In the genomic region with DNA sequence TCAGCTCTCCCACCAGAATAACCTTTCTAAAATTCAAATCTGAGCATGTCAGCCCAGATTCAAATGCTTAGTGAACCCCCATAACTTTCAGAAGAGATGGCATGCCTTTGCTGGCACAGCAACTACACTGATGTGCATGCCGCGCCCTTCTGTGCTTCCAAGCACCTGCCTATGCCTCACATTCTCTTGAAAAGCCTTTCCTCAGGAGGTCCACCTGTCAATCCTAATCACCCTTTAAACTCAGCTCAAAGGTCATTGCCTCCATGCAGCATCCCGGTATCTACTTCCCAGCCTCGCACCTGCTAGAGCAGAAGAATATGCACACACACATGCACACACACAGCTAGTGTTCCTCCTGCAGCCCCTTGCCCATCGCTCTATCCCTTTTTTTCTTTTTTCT, we compare ENCODE assay signal across 18 cellular contexts. TPM values are rescaled to one million over a fixed set of nuclear protein-coding genes. Genes with fewer than 3 reads are reported as not detected.
A peak's percentile ranks its signal among the peaks of the same experiment; 100 is the strongest.
DNase-seq lines count a peak whose midpoint lies in the region; ATAC-seq and TF ChIP-seq lines count a peak whose summit lies in the region.
"Had no signal": no experiment of that assay in that cellular context is flagged by ENCODE, and none has a peak within 500 bp of the region (broad histone marks: within the 10 kb centered on the region; RNA-seq: fewer than 3 reads in every experiment).

No MANE protein-coding gene starts in this region.

- ATAC-seq in psoas muscle, result no peak

- peaks cover 36% of the 10 kb centered on the region for H3K79me1 ChIP-seq in trophoblast cell (ENCODE audit: low read length)

- no peak overlapping the region for H3K4me3 Mint-ChIP-seq in activated naive CD4-positive, alpha-beta T cell treated with anti-CD3 and anti-CD28 coated beads for 36 hours
- H3K4me3 Mint-ChIP-seq: CD14-positive monocyte had no signal

- H4K12ac ChIP-seq in trophoblast cell (ENCODE audit: low read depth, low read length), result no peak overlapping the region

- H2BK12ac ChIP-seq in trophoblast cell (ENCODE audit: low read length), result no peak overlapping the region

- TF ChIP-seq CTCF in WERI-Rb-1 (IDR thresholded peaks at IDR 0.05; ENCODE audit: low read depth, low read length) (no peak), psoas muscle (IDR thresholded peaks at IDR 0.05) (no peak)

- H3K27ac ChIP-seq in WERI-Rb-1 (no peak overlapping the region), trophoblast cell (ENCODE audit: low read depth, low read length) (no peak overlapping the region), psoas muscle (no peak overlapping the region)

- no peak overlapping the region for H4K8ac ChIP-seq in trophoblast cell (ENCODE audit: low read depth, low read length)

- H3K79me2 ChIP-seq in trophoblast cell (ENCODE audit: control insufficient read depth, insufficient read depth, low read length, poor library complexity), result peaks cover 10% of the 10 kb centered on the region

- H3K14ac ChIP-seq in trophoblast cell (ENCODE audit: low read length), result no peak overlapping the region

- no peak overlapping the region for H2BK5ac ChIP-seq in trophoblast cell (ENCODE audit: low read depth, low read length, poor library complexity)

- no peak overlapping the region for H3K27ac Mint-ChIP-seq in activated naive CD4-positive, alpha-beta T cell treated with anti-CD3 and anti-CD28 coated beads for 36 hours

- H3K27me3 ChIP-seq in WERI-Rb-1 (ENCODE audit: insufficient read depth, low read depth, severe bottlenecking) (no peaks in the 10 kb centered on the region), trophoblast cell (ENCODE audit: insufficient read depth, low read length) (no peaks in the 10 kb centered on the region), psoas muscle (ENCODE audit: insufficient read depth in 3 of 3, low read length in 2 of 3) (no peaks in the 10 kb centered on the region)

- H3K27me3 Mint-ChIP-seq in activated naive CD4-positive, alpha-beta T cell treated with anti-CD3 and anti-CD28 coated beads for 36 hours (ENCODE audit: low read depth), result no peaks in the 10 kb centered on the region

- H3K9ac ChIP-seq in trophoblast cell (ENCODE audit: low read length), result no peak overlapping the region

- peak overlapping the region; percentile 53 for H4K91ac ChIP-seq in trophoblast cell (ENCODE audit: low read depth, low read length)

- no peaks in the 10 kb centered on the region for H3K36me3 Mint-ChIP-seq in activated naive CD4-positive, alpha-beta T cell treated with anti-CD3 and anti-CD28 coated beads for 36 hours (ENCODE audit: low read depth)

- no peak overlapping the region for H3K4me2 ChIP-seq in trophoblast cell (ENCODE audit: low read length)

- H3K4me1 ChIP-seq in trophoblast cell (ENCODE audit: control insufficient read depth in 1 of 2, insufficient read depth in 2 of 2, low read length in 2 of 2) (peaks cover 21 to 28% of the 10 kb centered on the region in 2 experiments), psoas muscle (peaks cover 39% of the 10 kb centered on the region)

- no peak overlapping the region for H3K4me3 ChIP-seq in WERI-Rb-1 (ENCODE audit: low read depth, low read length)
- no peak overlapping the region for H3K4me3 ChIP-seq in trophoblast cell (ENCODE audit: low read depth, low read length)
- H3K4me3 ChIP-seq in psoas muscle, result no peak overlapping the region
- H3K4me3 ChIP-seq: GM23248 had no signal

- intact Hi-C loops in psoas muscle (cut with DNase I), result loop anchor here (5.0 to 10.0 kb wide), 4 partner anchors 101 to 416 kb away; partner anchors contain the start of genes ILF2 (in 1 of the 2) and RAB13 (in 1 of the 2)
- intact Hi-C loops in activated naive CD4-positive, alpha-beta T cell treated with anti-CD3 and anti-CD28 coated beads for 36 hours (cut with micrococcal nuclease), result no loop called here

- no peak overlapping the region for H3K4ac ChIP-seq in trophoblast cell (ENCODE audit: low read depth, low read length)

- H3K9me3 ChIP-seq in WERI-Rb-1 (ENCODE audit: severe bottlenecking), result peaks cover 11% of the 10 kb centered on the region
- no peaks in the 10 kb centered on the region for H3K9me3 ChIP-seq in trophoblast cell (ENCODE audit: insufficient read depth, low read depth, low read length)
- H3K9me3 ChIP-seq in psoas muscle, result no peaks in the 10 kb centered on the region

- DNase-seq in NCI-H748 (lab: John Stamatoyannopoulos, UW; ENCODE audit: unreplicated experiment), result peak; percentile 30
- no peak for DNase-seq in NCI-H748 treated with DMSO at 0.1 percent for 48 hours (lab: John Stamatoyannopoulos, UW)
- peak; percentile 38 for DNase-seq in DMS53 treated with DMSO at 0.1 percent for 48 hours (lab: John Stamatoyannopoulos, UW; ENCODE audit: unreplicated experiment)
- DNase-seq in WERI-Rb-1, result peak; percentile 19
- no peak for DNase-seq in trophoblast cell
- no peak for DNase-seq in psoas muscle
- no peak for DNase-seq in EL
- DNase-seq in activated naive CD4-positive, alpha-beta T cell treated with anti-CD3 and anti-CD28 coated beads for 36 hours, result no peak
- DNase-seq: 8988T, DMS79 treated with DMSO at 0.1 percent for 48 hours, GF-D8, GM23248, MV-4-11, NCI-H1417 treated with DMSO at 0.1 percent for 48 hours, NCI-H2081, NCI-H510A treated with DMSO at 0.1 percent for 48 hours, SHP77 had no signal

- peaks cover 54% of the 10 kb centered on the region for H3K4me1 Mint-ChIP-seq in activated naive CD4-positive, alpha-beta T cell treated with anti-CD3 and anti-CD28 coated beads for 36 hours (ENCODE audit: low read depth)

- CTCF ChIA-PET in activated naive CD4-positive, alpha-beta T cell treated with anti-CD3 and anti-CD28 coated beads for 36 hours (lab: Charles Lee), result interaction anchor here (1.2 to 7.4 kb wide), 4 partner anchors 37 to 61 kb away, joined by 3 to 207 read pairs (median 78); partner anchors contain the start of genes S100A13 and S100A6

- H3K18ac ChIP-seq in trophoblast cell (ENCODE audit: low read length), result no peak overlapping the region

- no peaks in the 10 kb centered on the region for H3K36me3 ChIP-seq in WERI-Rb-1
- H3K36me3 ChIP-seq in trophoblast cell (ENCODE audit: control insufficient read depth in 1 of 2, insufficient read depth in 2 of 2, low read length in 2 of 2), result no peaks in the 10 kb centered on the region
- no peaks in the 10 kb centered on the region for H3K36me3 ChIP-seq in psoas muscle (ENCODE audit: insufficient read depth in 1 of 2, low read depth in 1 of 2)

- no peak overlapping the region for H2AFZ ChIP-seq in trophoblast cell (ENCODE audit: insufficient read depth, low read length, poor library complexity)
- H2AFZ ChIP-seq: GM23248 had no signal

- no peak overlapping the region for H3K23ac ChIP-seq in trophoblast cell (ENCODE audit: low read length)

- WGBS in trophoblast cell (ENCODE audit: extremely low coverage, insufficient coverage, insufficient read length), result no CpG with 5 or more reads among the region's 5 CpGs
- WGBS in psoas muscle, 3 donors, result 79 to 82% (median 80%) methylated on average over 5 of the region's 5 CpGs

- H2AK5ac ChIP-seq in trophoblast cell (ENCODE audit: low read length), result no peak overlapping the region

- no peaks in the 10 kb centered on the region for H3K9me3 Mint-ChIP-seq in activated naive CD4-positive, alpha-beta T cell treated with anti-CD3 and anti-CD28 coated beads for 36 hours

- no peak overlapping the region for H2BK120ac ChIP-seq in trophoblast cell (ENCODE audit: insufficient read depth, low read length, poor library complexity)

RNA-seq across cellular contexts. Expression of gene S100A2, which starts 5.2 kb away (rescaled TPM):
- 6.5 and 6.7 TPM in 2 replicates for polyA plus RNA-seq in trophoblast cell (2013)
- 1 to 10 TPM in 3 of 4 donors, under 1 TPM in 1; 0.86 to 10.0 (median 1.1) TPM for total RNA-seq in psoas muscle
- polyA plus RNA-seq in psoas muscle, result 10 to 100 TPM in 1 of 3 donors, 1 to 10 TPM in 2; 1.1 to 15.4 (median 2.1) TPM
- under 1 TPM; 0.74 to 0.77 TPM for total RNA-seq in activated naive CD4-positive, alpha-beta T cell treated with anti-CD3 and anti-CD28 coated beads for 36 hours
- polyA plus RNA-seq: CD14-positive monocyte had no signal

RNA-seq across cellular contexts. Expression of gene S100A3, which starts 21.8 kb away (rescaled TPM):
- 29.8 and 31.8 TPM in 2 replicates for polyA plus RNA-seq in trophoblast cell (2013)
- 1 to 10 TPM in 2 of 4 donors, under 1 TPM in 2; 0.34 to 5.5 (median 0.86) TPM for total RNA-seq in psoas muscle
- 1 to 10 TPM in 2 of 3 donors, under 1 TPM in 1; 0.77 to 6.6 (median 3.4) TPM for polyA plus RNA-seq in psoas muscle
- total RNA-seq in activated naive CD4-positive, alpha-beta T cell treated with anti-CD3 and anti-CD28 coated beads for 36 hours, result not detected

RNA-seq across cellular contexts. Expression of gene S100A4, which starts 25.3 kb away (rescaled TPM):
- polyA plus RNA-seq in trophoblast cell (2013), result 154 and 165 TPM in 2 replicates
- total RNA-seq in psoas muscle, result 10 to 100 TPM; 27.0 to 54.7 (median 47.3) TPM
- polyA plus RNA-seq in psoas muscle, result 100 to 1,000 TPM in 1 of 3 donors, 10 to 100 TPM in 2; 75.2 to 155 (median 83.6) TPM
- 10 to 100 TPM; 36.5 to 37.9 TPM for total RNA-seq in activated naive CD4-positive, alpha-beta T cell treated with anti-CD3 and anti-CD28 coated beads for 36 hours

RNA-seq across cellular contexts. Expression of gene S100A5, which starts 30.1 kb away (rescaled TPM):
- polyA plus RNA-seq in trophoblast cell (2013), result 0.37 and 0.40 TPM in 2 replicates
- total RNA-seq in psoas muscle, result not detected
- not detected for polyA plus RNA-seq in psoas muscle
- under 1 TPM; 0.89 to 0.93 TPM for total RNA-seq in activated naive CD4-positive, alpha-beta T cell treated with anti-CD3 and anti-CD28 coated beads for 36 hours
- total RNA-seq: GM23248 had no signal

RNA-seq across cellular contexts. Expression of gene S100A6, which starts 35.1 kb away (rescaled TPM):
- 120 and 129 TPM in 2 replicates for polyA plus RNA-seq in trophoblast cell (2013)
- 100 to 1,000 TPM in 3 of 4 donors, 10 to 100 TPM in 1; 78.5 to 420 (median 150) TPM for total RNA-seq in psoas muscle
- polyA plus RNA-seq in psoas muscle, result 100 to 1,000 TPM; 295 to 506 (median 467) TPM
- total RNA-seq in activated naive CD4-positive, alpha-beta T cell treated with anti-CD3 and anti-CD28 coated beads for 36 hours, result 100 to 1,000 TPM; 200 to 204 TPM

Comparison
In these comparisons a context has a peak if more than half of its experiments do, and no peak if none do; other contexts are left out.
1. DNase-seq: peak in NCI-H748 (single experiment), DMS53 treated with DMSO at 0.1 percent for 48 hours (single experiment) and WERI-Rb-1 (single experiment); none in NCI-H748 treated with DMSO at 0.1 percent for 48 hours (single experiment), trophoblast cell (0 of 2), psoas muscle (0 of 2), EL (single experiment) and activated naive CD4-positive, alpha-beta T cell treated with anti-CD3 and anti-CD28 coated beads for 36 hours (single experiment).